ENCODE assay signal across 34 cellular contexts in genomic region chr9:117000196-117000723, GRCh38.
"Had no signal": no experiment of that assay in that cellular context is flagged by ENCODE, and none has a peak within 500 bp of the region (broad histone marks: within the 10 kb centered on the region; RNA-seq: fewer than 3 reads in every experiment).

No MANE protein-coding gene starts in this region.

- ATAC-seq: activated naive CD4-positive, alpha-beta T cell treated with anti-CD3 and anti-CD28 coated beads, Interleukin-2, amount 50 U/mL, for 72 hours; activated T-cell treated with anti-CD3 and anti-CD28 coated beads, Interleukin-2, amount 50 U/mL, for 4 hours; body of pancreas; PC-3; SK-N-SH treated with all-trans-retinoic acid at 6 μM for 48 hours had no signal

- H3K27ac Mint-ChIP-seq: activated B cell treated with CpG ODN at 0.5 μM for 24 hours; activated CD4-positive, alpha-beta memory T cell treated with anti-CD3 and anti-CD28 coated beads for 36 hours; activated naive CD4-positive, alpha-beta T cell treated with anti-CD3 and anti-CD28 coated beads for 36 hours; activated naive CD4-positive, alpha-beta T cell treated with anti-CD3 and anti-CD28 coated beads, Interleukin-2, amount 50 U/mL, for 72 hours; activated T-helper 1 cell treated with anti-CD3 and anti-CD28 coated beads, Interleukin-12 subunit alpha, Interleukin-12 subunit beta, Interleukin-2, Interleukin-4 antibody, amounts not matched to agents 30 ng/mL and 10 ng/mL and 1 ng/mL, durations not matched to agents 14 hours and 24 hours and 36 hours had no signal

- H3K4me1 Mint-ChIP-seq: activated B cell treated with CpG ODN at 0.5 μM for 24 hours had no signal

- H3K36me3 Mint-ChIP-seq: activated CD4-positive, alpha-beta memory T cell treated with anti-CD3 and anti-CD28 coated beads for 36 hours; activated naive CD4-positive, alpha-beta T cell treated with anti-CD3 and anti-CD28 coated beads, Interleukin-2, amount 50 U/mL, for 72 hours had no signal

- DNase-seq: activated B cell treated with CpG ODN at 0.5 μM for 24 hours; activated CD4-positive, alpha-beta memory T cell treated with anti-CD3 and anti-CD28 coated beads for 36 hours; activated CD4-positive, alpha-beta T cell treated with anti-CD3 and anti-CD28 coated beads for 4 hours; activated CD4-positive, alpha-beta T cell treated with anti-CD3 and anti-CD28 coated beads, Interleukin-2, amount 50 U/mL, for 1 hour; activated CD4-positive, CD25-positive, alpha-beta regulatory T cell treated with anti-CD3 and anti-CD28 coated beads, Interleukin-2, amount 50 U/mL, for 72 hours; activated CD8-positive, alpha-beta memory T cell treated with anti-CD3 and anti-CD28 coated beads, Interleukin-2, amount 50 U/mL, for 4 hours; activated gamma-delta T cell treated with Interleukin-2 at 50 U/mL for 16 hours; activated naive CD4-positive, alpha-beta T cell treated with anti-CD3 and anti-CD28 coated beads for 36 hours; activated T-cell treated with anti-CD3 and anti-CD28 coated beads for 4 hours; activated T-cell treated with anti-CD3 and anti-CD28 coated beads, Interleukin-2, amount 50 U/mL, for 4 hours; adrenal gland; body of pancreas; NCI-H1092 treated with DMSO at 0.1 percent for 48 hours; NCI-H1417; NCI-H146; NCI-H187; NCI-H2029 treated with DMSO at 0.1 percent for 48 hours; NCI-H2107; NCI-H2227 treated with DMSO at 0.1 percent for 48 hours; NCI-H524 treated with DMSO at 0.1 percent for 48 hours; NCI-H748 treated with DMSO at 0.1 percent for 48 hours; NK-92 treated with Interleukin-12 subunit alpha and Interleukin-12 subunit beta, amount 100 ng/mL, for 24 hours; PC-3; Peyer's patch; RPMI8226; SHP77 treated with DMSO at 0.1 percent for 48 hours; SW 1271; T-helper 1 cell; T-helper 2 cell; T-helper 9 cell had no signal

- H3K9me3 Mint-ChIP-seq: activated CD4-positive, alpha-beta memory T cell treated with anti-CD3 and anti-CD28 coated beads for 36 hours; activated T-cell treated with anti-CD3 and anti-CD28 coated beads, Interleukin-2, amount 50 U/mL, for 4 hours; activated T-helper 1 cell treated with anti-CD3 and anti-CD28 coated beads, Interleukin-12 subunit alpha, Interleukin-12 subunit beta, Interleukin-2, Interleukin-4 antibody, amounts not matched to agents 30 ng/mL and 10 ng/mL and 1 ng/mL, durations not matched to agents 14 hours and 24 hours and 36 hours had no signal

- H3K4me3 Mint-ChIP-seq: activated B cell treated with CpG ODN at 0.5 μM for 24 hours; activated CD4-positive, alpha-beta memory T cell treated with anti-CD3 and anti-CD28 coated beads for 36 hours; activated naive CD4-positive, alpha-beta T cell treated with anti-CD3 and anti-CD28 coated beads for 36 hours; activated T-cell treated with anti-CD3 and anti-CD28 coated beads, Interleukin-2, amount 50 U/mL, for 4 hours; activated T-helper 1 cell treated with anti-CD3 and anti-CD28 coated beads, Interleukin-12 subunit alpha, Interleukin-12 subunit beta, Interleukin-2, Interleukin-4 antibody, amounts not matched to agents 30 ng/mL and 10 ng/mL and 1 ng/mL, durations not matched to agents 14 hours and 24 hours and 36 hours had no signal

- H3K27me3 Mint-ChIP-seq: activated CD4-positive, alpha-beta memory T cell treated with anti-CD3 and anti-CD28 coated beads for 36 hours had no signal

- FAIRE-seq: astrocyte had no signal
